Comparison of ENCODE assay signal across 20 cellular contexts in the genomic region with DNA sequence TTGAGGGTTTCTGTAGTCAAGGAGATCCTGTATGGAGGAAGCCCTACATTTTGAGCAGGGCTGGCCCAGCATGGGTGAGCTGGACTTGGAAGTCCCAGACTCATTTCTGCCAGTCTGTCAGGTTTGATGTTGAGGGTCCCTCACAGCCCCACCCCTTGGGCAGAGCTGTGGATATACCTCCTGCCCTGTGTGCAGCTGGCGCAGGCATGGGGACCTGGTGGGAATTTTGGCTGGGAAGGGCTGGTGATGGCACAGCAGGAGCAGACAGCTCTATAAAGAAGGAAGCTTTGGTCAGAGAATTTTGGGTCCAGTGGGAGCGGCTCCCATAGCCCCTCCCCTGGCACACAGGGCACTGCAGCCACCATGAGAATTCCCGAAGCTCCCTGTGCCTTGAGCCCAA.
DNase-seq lines count a peak whose midpoint lies in the region; ATAC-seq and TF ChIP-seq lines count a peak whose summit lies in the region.
"Had no signal": no experiment of that assay in that cellular context is flagged by ENCODE, and none has a peak within 500 bp of the region (broad histone marks: within the 10 kb centered on the region; RNA-seq: fewer than 3 reads in every experiment).

No MANE protein-coding gene starts in this region.

- H4K91ac ChIP-seq in trophoblast cell (ENCODE audit: low read depth, low read length): no peak overlapping the region

- H4K8ac ChIP-seq in trophoblast cell (ENCODE audit: low read depth, low read length): no peak overlapping the region

- TF ChIP-seq CTCF in lung (IDR thresholded peaks at IDR 0.05; ENCODE audit: control extremely low read depth, extremely low read depth) (no peak), uterus (IDR thresholded peaks at IDR 0.05) (no peak), mucosa of descending colon (IDR thresholded peaks at IDR 0.05) (no peak)

- no peaks in the 10 kb centered on the region for H3K36me3 Mint-ChIP-seq in activated CD8-positive, alpha-beta memory T cell treated with anti-CD3 and anti-CD28 coated beads, Interleukin-2, amount 10 ng/mL, durations not matched to agents 7 days and 5 days
- H3K36me3 Mint-ChIP-seq: CD8-positive, alpha-beta T cell had no signal

- H3K27ac ChIP-seq in lung (ENCODE audit: low read depth in 1 of 2, low read length in 1 of 2) (no peak overlapping the region), trophoblast cell (ENCODE audit: low read depth, low read length) (no peak overlapping the region), uterus (peak overlapping the region; percentile 76 to 86)
- H3K27ac ChIP-seq: HL-60 had no signal

- no peak overlapping the region for H3K4me2 ChIP-seq in trophoblast cell (ENCODE audit: low read length)

- peaks cover 7% of the 10 kb centered on the region for H3K27me3 Mint-ChIP-seq in activated CD8-positive, alpha-beta memory T cell treated with anti-CD3 and anti-CD28 coated beads, Interleukin-2, amount 10 ng/mL, durations not matched to agents 7 days and 5 days

- no peak overlapping the region for H3K14ac ChIP-seq in trophoblast cell (ENCODE audit: low read length)

- no peak overlapping the region for H3K9ac ChIP-seq in trophoblast cell (ENCODE audit: low read length)

- no peak overlapping the region for H3K27ac Mint-ChIP-seq in activated CD8-positive, alpha-beta memory T cell treated with anti-CD3 and anti-CD28 coated beads, Interleukin-2, amount 10 ng/mL, durations not matched to agents 7 days and 5 days
- H3K27ac Mint-ChIP-seq: CD8-positive, alpha-beta T cell had no signal

- 90 to 94% methylated on average over 3 of the region's 3 CpGs for WGBS in lung, 2 donors
- WGBS in trophoblast cell (ENCODE audit: extremely low coverage, insufficient coverage, insufficient read length): no CpG with 5 or more reads among the region's 3 CpGs

- no peak overlapping the region for H2AFZ ChIP-seq in trophoblast cell (ENCODE audit: insufficient read depth, low read length, poor library complexity)

- H3K9me3 ChIP-seq in lung (ENCODE audit: control insufficient read depth in 2 of 2, insufficient read depth in 1 of 2, low read length in 1 of 2): peaks cover 0 to 2% of the 10 kb centered on the region in 2 donors
- peaks cover 2% of the 10 kb centered on the region for H3K9me3 ChIP-seq in trophoblast cell (ENCODE audit: insufficient read depth, low read depth, low read length)
- H3K9me3 ChIP-seq in uterus: no peaks in the 10 kb centered on the region
- no peaks in the 10 kb centered on the region for H3K9me3 ChIP-seq in mucosa of descending colon

- no peak for TF ChIP-seq POLR2A in uterus (IDR thresholded peaks at IDR 0.05)

- no peaks in the 10 kb centered on the region for H3K36me3 ChIP-seq in lung (ENCODE audit: control insufficient read depth in 2 of 2, insufficient read depth in 2 of 2, low read length in 2 of 2)
- H3K36me3 ChIP-seq in trophoblast cell (ENCODE audit: control insufficient read depth in 1 of 2, insufficient read depth in 2 of 2, low read length in 2 of 2): no peaks in the 10 kb centered on the region
- H3K36me3 ChIP-seq in uterus: no peaks in the 10 kb centered on the region
- no peaks in the 10 kb centered on the region for H3K36me3 ChIP-seq in mucosa of descending colon (ENCODE audit: low read depth)

- intact Hi-C loops in uterus (cut with DNase I; ENCODE audit: low total_unique reads): no loop called here
- intact Hi-C loops in mucosa of descending colon (cut with DNase I, micrococcal nuclease): no loop called here

- CTCF ChIA-PET in activated CD8-positive, alpha-beta memory T cell treated with anti-CD3 and anti-CD28 coated beads, Interleukin-2, amount 10 ng/mL, durations not matched to agents 7 days and 5 days (lab: Charles Lee): no interaction called here

- H3K79me1 ChIP-seq in trophoblast cell (ENCODE audit: low read length): peaks cover 16% of the 10 kb centered on the region

- DNase-seq in activated CD8-positive, alpha-beta memory T cell treated with anti-CD3 and anti-CD28 coated beads for 24 hours: peak; percentile 11
- DNase-seq in activated CD8-positive, alpha-beta memory T cell treated with anti-CD3 and anti-CD28 coated beads, Interleukin-2, amount 10 ng/mL, durations not matched to agents 7 days and 5 days: no peak
- peak; percentile 22 for DNase-seq in lung (ENCODE audit: low spot score)
- DNase-seq in trophoblast cell: no peak
- DNase-seq in uterus: no peak
- DNase-seq in COR-L47 (lab: John Stamatoyannopoulos, UW): no peak
- DNase-seq in mucosa of descending colon: no peak
- DNase-seq: 8988T, DND-41, GDM1, HCEC 1CT, NCI-H1105 treated with DMSO at 0.1 percent for 48 hours, NCI-H187, NCI-H345, NCI-H526, OCI-M1, RPMI8226 had no signal

- H3K79me2 ChIP-seq in trophoblast cell (ENCODE audit: control insufficient read depth, insufficient read depth, low read length, poor library complexity): no peaks in the 10 kb centered on the region

- no peak overlapping the region for H2AK5ac ChIP-seq in trophoblast cell (ENCODE audit: low read length)

- no peak overlapping the region for H3K23ac ChIP-seq in trophoblast cell (ENCODE audit: low read length)

- no peaks in the 10 kb centered on the region for H3K9me3 Mint-ChIP-seq in activated CD8-positive, alpha-beta memory T cell treated with anti-CD3 and anti-CD28 coated beads, Interleukin-2, amount 10 ng/mL, durations not matched to agents 7 days and 5 days (ENCODE audit: low read depth)
- H3K9me3 Mint-ChIP-seq: CD8-positive, alpha-beta T cell had no signal

- H3K4me3 ChIP-seq in lung (no peak overlapping the region), trophoblast cell (ENCODE audit: low read depth, low read length) (no peak overlapping the region), uterus (no peak overlapping the region), mucosa of descending colon (no peak overlapping the region)

- no peak overlapping the region for H2BK5ac ChIP-seq in trophoblast cell (ENCODE audit: low read depth, low read length, poor library complexity)

- H3K4me1 Mint-ChIP-seq in activated CD8-positive, alpha-beta memory T cell treated with anti-CD3 and anti-CD28 coated beads, Interleukin-2, amount 10 ng/mL, durations not matched to agents 7 days and 5 days: no peaks in the 10 kb centered on the region

- H3K4me1 ChIP-seq in lung (ENCODE audit: control insufficient read depth in 2 of 2, insufficient read depth in 2 of 2, low read length in 2 of 2): no peaks in the 10 kb centered on the region
- H3K4me1 ChIP-seq in trophoblast cell (ENCODE audit: control insufficient read depth in 1 of 2, insufficient read depth in 2 of 2, low read length in 2 of 2): peaks cover 0 to 10% of the 10 kb centered on the region in 2 experiments
- H3K4me1 ChIP-seq in uterus: peaks cover 14 to 23% of the 10 kb centered on the region in 2 donors
- no peaks in the 10 kb centered on the region for H3K4me1 ChIP-seq in mucosa of descending colon (ENCODE audit: low read depth)

- no peak overlapping the region for H3K4me3 Mint-ChIP-seq in activated CD8-positive, alpha-beta memory T cell treated with anti-CD3 and anti-CD28 coated beads, Interleukin-2, amount 10 ng/mL, durations not matched to agents 7 days and 5 days
- H3K4me3 Mint-ChIP-seq: CD8-positive, alpha-beta T cell had no signal

- H4K12ac ChIP-seq in trophoblast cell (ENCODE audit: low read depth, low read length): no peak overlapping the region

- H3K27me3 ChIP-seq in lung (ENCODE audit: control insufficient read depth, insufficient read depth) (no peaks in the 10 kb centered on the region), trophoblast cell (ENCODE audit: insufficient read depth, low read length) (no peaks in the 10 kb centered on the region), uterus (no peaks in the 10 kb centered on the region)

- no peak overlapping the region for H3K4ac ChIP-seq in trophoblast cell (ENCODE audit: low read depth, low read length)

- no peak for ATAC-seq in activated CD8-positive, alpha-beta memory T cell treated with anti-CD3 and anti-CD28 coated beads, Interleukin-2, amount 10 ng/mL, durations not matched to agents 7 days and 5 days
- no peak for ATAC-seq in lung (ENCODE audit: insufficient read depth, low FRiP score)
- no peak for ATAC-seq in GM18907 (IDR thresholded peaks at IDR 0.05; ENCODE audit: unreplicated experiment)
- no peak for ATAC-seq in mucosa of descending colon
- ATAC-seq: CD8-positive, alpha-beta T cell had no signal

- no peak overlapping the region for H3K18ac ChIP-seq in trophoblast cell (ENCODE audit: low read length)

- H2BK120ac ChIP-seq in trophoblast cell (ENCODE audit: insufficient read depth, low read length, poor library complexity): no peak overlapping the region

- peak overlapping the region; percentile 13 for H2BK12ac ChIP-seq in trophoblast cell (ENCODE audit: low read length)

Comparison
In these comparisons a context has a peak if more than half of its experiments do, and no peak if none do; other contexts are left out.
1. DNase-seq: peak in activated CD8-positive, alpha-beta memory T cell treated with anti-CD3 and anti-CD28 coated beads for 24 hours (single experiment) and lung (single experiment); none in activated CD8-positive, alpha-beta memory T cell treated with anti-CD3 and anti-CD28 coated beads, Interleukin-2, amount 10 ng/mL, durations not matched to agents 7 days and 5 days (single experiment), trophoblast cell (0 of 2), uterus (0 of 2), COR-L47 (single experiment) and mucosa of descending colon (0 of 3).
2. H3K27ac ChIP-seq: peak in uterus (2 of 2); none in lung (0 of 2) and trophoblast cell (single experiment).